8 cellular contexts compared by ENCODE assay signal in genomic region chr14:34554540-34555250, GRCh38. TPM values are rescaled to one million over a fixed set of nuclear protein-coding genes. Genes with fewer than 3 reads are reported as not detected.
DNase-seq lines count a peak whose midpoint lies in the region; ATAC-seq and TF ChIP-seq lines count a peak whose summit lies in the region.

No MANE protein-coding gene starts in this region.

- H3K36me3 Mint-ChIP-seq in nephron progenitor cell (ENCODE audit: low read depth): no peaks in the 10 kb centered on the region

- H3K27me3 Mint-ChIP-seq in nephron progenitor cell (ENCODE audit: low read depth, poor library complexity): peaks cover 5% of the 10 kb centered on the region

- H3K27me3 ChIP-seq in BE2C: no peaks in the 10 kb centered on the region
- H3K27me3 ChIP-seq in mammary epithelial cell (ENCODE audit: insufficient read depth, low read length): no peaks in the 10 kb centered on the region

- H4K20me1 ChIP-seq in mammary epithelial cell (ENCODE audit: insufficient read depth, low read length): no peaks in the 10 kb centered on the region

- in situ Hi-C loops in mammary epithelial cell (cut with MboI; ENCODE audit: low sequenced_read_pairs in 2 of 2): loop anchor here in 1 of 2 donors (25.0 kb wide), 1 partner anchor 858 kb away; the partner anchor contains the start of gene NFKBIA

- DNase-seq in BE2C (no peak), mammary epithelial cell (peak; percentile 95), nephron progenitor cell (no peak), nucleus accumbens (lab: John Stamatoyannopoulos, UW) (no peak), A172 (ENCODE audit: low spot score) (no peak)
- DNase-seq in Jurkat, Clone E6-1 (ENCODE audit: low read depth, low spot score): no peak

- no peak overlapping the region for H3K27ac ChIP-seq in mammary epithelial cell (ENCODE audit: insufficient read depth, low read depth, low read length)

- CTCF ChIA-PET in mammary epithelial cell (lab: Charles Lee; ENCODE audit: low non-redundant PET): no interaction called here

- H3K4me1 ChIP-seq in BE2C (no peaks in the 10 kb centered on the region), mammary epithelial cell (ENCODE audit: insufficient read depth, low read length) (no peaks in the 10 kb centered on the region)

- TSS peak; percentile 92 for BruUV-seq in mammary epithelial cell (replicated peaks; lab: Mats Ljungman, UMichigan)

- no peaks in the 10 kb centered on the region for H3K9me3 ChIP-seq in BE2C
- no peaks in the 10 kb centered on the region for H3K9me3 ChIP-seq in mammary epithelial cell (replicated peaks; ENCODE audit: insufficient read depth, low read length)

- no peak for ATAC-seq in GM21526 (IDR thresholded peaks at IDR 0.05; ENCODE audit: low FRiP score, unreplicated experiment)
- ATAC-seq in HG02642 (IDR thresholded peaks at IDR 0.05; ENCODE audit: poor library complexity, unreplicated experiment): no peak

- no peaks in the 10 kb centered on the region for H3K36me3 ChIP-seq in BE2C
- no peaks in the 10 kb centered on the region for H3K36me3 ChIP-seq in mammary epithelial cell (ENCODE audit: insufficient read depth, low read length)

- no peaks in the 10 kb centered on the region for H3K9me3 Mint-ChIP-seq in nephron progenitor cell

- H3K9ac ChIP-seq in mammary epithelial cell (ENCODE audit: insufficient read depth, low read length): no peak overlapping the region

- dilution Hi-C loops in mammary epithelial cell (cut with HindIII; ENCODE audit: low sequenced_read_pairs): no loop called here

- H3K4me3 ChIP-seq in BE2C (ENCODE audit: low read depth, low read length): peak overlapping the region; percentile 23; the same call in 1 of the 2 replicates
- H3K4me3 ChIP-seq in Jurkat, Clone E6-1 (ENCODE audit: low read length): peak overlapping the region; percentile 13; the same call in 1 of the 2 replicates
- no peak overlapping the region for H3K4me3 ChIP-seq in mammary epithelial cell (replicated peaks in 1 of 3; ENCODE audit: insufficient read depth in 1 of 3, low read depth in 2 of 3, low read length in 3 of 3)

- WGBS in mammary epithelial cell (ENCODE audit: low coverage, missing lambda C conversion rate): 69% methylated on average over 9 of the region's 9 CpGs

- H3K4me2 ChIP-seq in mammary epithelial cell (ENCODE audit: insufficient read depth, low read depth, low read length): peak overlapping the region; percentile 32

- peaks cover 26% of the 10 kb centered on the region for H3K4me1 Mint-ChIP-seq in nephron progenitor cell

- peak overlapping the region; percentile 55 for H3K4me3 Mint-ChIP-seq in nephron progenitor cell

- TF ChIP-seq CTCF in BE2C (IDR thresholded peaks at IDR 0.05; ENCODE audit: low read depth, low read length) (no peak), mammary epithelial cell (conservative IDR thresholded peaks at IDR 0.05 in 1 of 2, IDR thresholded peaks at IDR 0.05 in 1 of 2; ENCODE audit: extremely low read depth in 1 of 2, insufficient read depth in 1 of 2, low read depth in 1 of 2, low read length in 2 of 2) (no peak), nephron progenitor cell (IDR thresholded peaks at IDR 0.05) (no peak)

- intact Hi-C loops in mammary epithelial cell (cut with micrococcal nuclease): no loop called here

- no peaks in the 10 kb centered on the region for H3K79me2 ChIP-seq in mammary epithelial cell (ENCODE audit: insufficient read depth, low read length)

- H3K27ac Mint-ChIP-seq in nephron progenitor cell: peak overlapping the region; percentile 66

- no peak overlapping the region for H2AFZ ChIP-seq in mammary epithelial cell (ENCODE audit: low read depth, low read length)

RNA-seq across cellular contexts. Expression of gene EAPP, which starts 15.2 kb away (rescaled TPM):
- 59.2 TPM for polyA plus RNA-seq in BE2C (2012; ENCODE audit: insufficient read depth, insufficient read length, low read depth)
- polyA plus RNA-seq in Jurkat, Clone E6-1 (2012; ENCODE audit: insufficient read depth, insufficient read length): 46.1 TPM
- total RNA-seq in mammary epithelial cell: 10 to 100 TPM; 26.7 to 30.7 TPM
- 18.9 TPM for polyA plus RNA-seq in mammary epithelial cell
- 9.6 TPM for polyA minus RNA-seq in mammary epithelial cell
- 44.9 and 47.1 TPM in 2 replicates for total RNA-seq in A172 (2014; rRNA removed; shearing (Covaris generic))

Comparison
In these comparisons a context has a peak if more than half of its experiments do, and no peak if none do; other contexts are left out.
1. H3K4me3 ChIP-seq: peak in BE2C (single experiment) and Jurkat, Clone E6-1 (single experiment); none in mammary epithelial cell (0 of 3).